In genomic region chr4:8594097-8595038, GRCh38 we compare ENCODE assay signal across 9 cellular contexts. TPM values are rescaled to one million over a fixed set of nuclear protein-coding genes. Genes with fewer than 3 reads are reported as not detected.
DNase-seq lines count a peak whose midpoint lies in the region; ATAC-seq and TF ChIP-seq lines count a peak whose summit lies in the region.
"Had no signal": no experiment of that assay in that cellular context is flagged by ENCODE, and none has a peak within 500 bp of the region (broad histone marks: within the 10 kb centered on the region; RNA-seq: fewer than 3 reads in every experiment).

No MANE protein-coding gene starts in this region.

- no peak overlapping the region for H3K4me3 Mint-ChIP-seq in naive thymus-derived CD8-positive, alpha-beta T cell
- H3K4me3 Mint-ChIP-seq: central memory CD8-positive, alpha-beta T cell had no signal

- H3K9me3 ChIP-seq in mesenchymal stem cell (ENCODE audit: control insufficient read depth, low read length): no peaks in the 10 kb centered on the region

- H2BK5ac ChIP-seq in mesenchymal stem cell (ENCODE audit: low read depth, low read length, poor library complexity, severe bottlenecking): no peak overlapping the region

- H3K9ac ChIP-seq in mesenchymal stem cell (ENCODE audit: low read length): peak overlapping the region; percentile 85

- H3K4me2 ChIP-seq in mesenchymal stem cell (ENCODE audit: low read length, poor library complexity, severe bottlenecking): no peak overlapping the region

- H3K79me1 ChIP-seq in mesenchymal stem cell (replicated peaks; ENCODE audit: low read length, poor library complexity, severe bottlenecking): no peaks in the 10 kb centered on the region

- H3K36me3 Mint-ChIP-seq in naive thymus-derived CD8-positive, alpha-beta T cell: no peaks in the 10 kb centered on the region

- no peak for ATAC-seq in naive thymus-derived CD8-positive, alpha-beta T cell
- no peak for ATAC-seq in HG03097 (IDR thresholded peaks at IDR 0.05; ENCODE audit: low FRiP score, unreplicated experiment)

- H3K4me3 ChIP-seq in HL-60 (replicated peaks; ENCODE audit: insufficient read depth, low read length) (no peak overlapping the region), mesenchymal stem cell (ENCODE audit: insufficient read depth in 1 of 2, low read depth in 1 of 2, low read length in 2 of 2) (peak overlapping the region in 1 of 2 experiments; percentile 79)

- H3K27ac ChIP-seq in HL-60 (replicated peaks) (no peak overlapping the region), mesenchymal stem cell (ENCODE audit: low read length, poor library complexity, severe bottlenecking) (no peak overlapping the region)

- no peak overlapping the region for H3K18ac ChIP-seq in mesenchymal stem cell (ENCODE audit: low read depth in 1 of 2, low read length in 2 of 2)

- no peak overlapping the region for H3K4ac ChIP-seq in mesenchymal stem cell (ENCODE audit: low read depth in 1 of 2, low read length in 2 of 2)

- no peak overlapping the region for H3K23ac ChIP-seq in mesenchymal stem cell (ENCODE audit: low read length in 2 of 2)

- peaks cover 0 to 2% of the 10 kb centered on the region in 2 experiments for H3K36me3 ChIP-seq in mesenchymal stem cell (ENCODE audit: control insufficient read depth in 1 of 2, insufficient read depth in 2 of 2, low read depth in 1 of 2, low read length in 2 of 2)

- no peak overlapping the region for H2AFZ ChIP-seq in mesenchymal stem cell (ENCODE audit: low read depth, low read length)

- DNase-seq in NCI-H524 (lab: John Stamatoyannopoulos, UW): peak; percentile 53 to 68
- DNase-seq in NCI-H524 treated with DMSO at 0.1 percent for 48 hours (lab: John Stamatoyannopoulos, UW): no peak
- DNase-seq in HL-60 (ENCODE audit: low read depth in 1 of 2, low spot score in 1 of 2): peak; percentile 18 to 47
- DNase-seq in RPMI7951 (ENCODE audit: low read depth): peak; percentile 68
- peak; percentile 87 for DNase-seq in epidermal melanocyte (ENCODE audit: insufficient read length, low spot score)
- peak; percentile 77 for DNase-seq in mesenchymal stem cell
- DNase-seq in naive thymus-derived CD8-positive, alpha-beta T cell: no peak

- H4K91ac ChIP-seq in mesenchymal stem cell (ENCODE audit: low read length): no peak overlapping the region

- H3K9me3 Mint-ChIP-seq in naive thymus-derived CD8-positive, alpha-beta T cell: no peaks in the 10 kb centered on the region
- H3K9me3 Mint-ChIP-seq: central memory CD8-positive, alpha-beta T cell had no signal

- peak; percentile 10 for TF ChIP-seq CTCF in HL-60 (IDR thresholded peaks at IDR 0.05; ENCODE audit: insufficient read depth, low read length)

- no peak overlapping the region for H2AK5ac ChIP-seq in mesenchymal stem cell (ENCODE audit: low read length, severe bottlenecking)

- H4K8ac ChIP-seq in mesenchymal stem cell (ENCODE audit: low read length): no peak overlapping the region

- H3K27me3 ChIP-seq in HL-60 (ENCODE audit: insufficient read depth, poor library complexity, severe bottlenecking): peaks cover 25% of the 10 kb centered on the region
- H3K27me3 ChIP-seq in mesenchymal stem cell (ENCODE audit: control insufficient read depth in 1 of 2, insufficient read depth in 1 of 2, low read length in 2 of 2): peaks cover 39 to 56% of the 10 kb centered on the region in 2 experiments

- H3K27ac Mint-ChIP-seq in naive thymus-derived CD8-positive, alpha-beta T cell: no peak overlapping the region

- no peak overlapping the region for H2BK15ac ChIP-seq in mesenchymal stem cell (ENCODE audit: low read depth, poor library complexity, severe bottlenecking)

- WGBS in mesenchymal stem cell: 66% methylated on average over 20 of the region's 24 CpGs

- no peak overlapping the region for H2BK120ac ChIP-seq in mesenchymal stem cell (ENCODE audit: low read depth, low read length)

- POLR2A ChIA-PET in naive thymus-derived CD8-positive, alpha-beta T cell (lab: Charles Lee): no interaction called here

- no peak overlapping the region for H3K14ac ChIP-seq in mesenchymal stem cell (ENCODE audit: low read length in 2 of 2)

- peaks cover 2 to 63% (median 34%) of the 10 kb centered on the region in 5 donors for H3K27me3 Mint-ChIP-seq in naive thymus-derived CD8-positive, alpha-beta T cell

- peaks cover 51% of the 10 kb centered on the region for H3K4me1 ChIP-seq in mesenchymal stem cell (ENCODE audit: control insufficient read depth, insufficient read depth, low read depth, low read length)

- peaks cover 0 to 3% (median under 1%) of the 10 kb centered on the region in 4 donors for H3K4me1 Mint-ChIP-seq in naive thymus-derived CD8-positive, alpha-beta T cell
- H3K4me1 Mint-ChIP-seq: central memory CD8-positive, alpha-beta T cell had no signal

- H2BK12ac ChIP-seq in mesenchymal stem cell (ENCODE audit: low read length in 2 of 2): no peak overlapping the region

RNA-seq across cellular contexts. Expression of gene CPZ, which starts 1.8 kb away (rescaled TPM):
- total RNA-seq in RPMI7951 (2014; rRNA removed; shearing (Covaris generic)): 4.0 and 7.1 TPM in 2 replicates
- polyA plus RNA-seq in mesenchymal stem cell (2013, experiment 1 of 2): 10.1 TPM
- 10.8 TPM for polyA plus RNA-seq in mesenchymal stem cell (2013, experiment 2 of 2)
- not detected for total RNA-seq in naive thymus-derived CD8-positive, alpha-beta T cell
- polyA plus RNA-seq in naive thymus-derived CD8-positive, alpha-beta T cell: not detected

RNA-seq across cellular contexts. Expression of gene GPR78, which starts 14.2 kb away (rescaled TPM):
- 0.10 TPM in 1 of 2 replicates, not detected in the other for total RNA-seq in RPMI7951 (2014; rRNA removed; shearing (Covaris generic))
- polyA plus RNA-seq in mesenchymal stem cell (2013, experiment 1 of 2): 0.04 TPM
- polyA plus RNA-seq in mesenchymal stem cell (2013, experiment 2 of 2): 0.12 TPM
- total RNA-seq in naive thymus-derived CD8-positive, alpha-beta T cell: not detected
- not detected for polyA plus RNA-seq in naive thymus-derived CD8-positive, alpha-beta T cell

Comparison
In these comparisons a context has a peak if more than half of its experiments do, and no peak if none do; other contexts are left out.
1. DNase-seq: peak in NCI-H524 (2 of 2), HL-60 (2 of 2), RPMI7951 (single experiment), epidermal melanocyte (single experiment) and mesenchymal stem cell (single experiment); none in NCI-H524 treated with DMSO at 0.1 percent for 48 hours (single experiment) and naive thymus-derived CD8-positive, alpha-beta T cell (0 of 10).